Comparison of ENCODE assay signal across 11 cellular contexts in genomic region chr3:141380987-141381386, GRCh38.
DNase-seq lines count a peak whose midpoint lies in the region; ATAC-seq lines count a peak whose summit lies in the region.
"Had no signal": no experiment of that assay in that cellular context is flagged by ENCODE, and none has a peak within 500 bp of the region (broad histone marks: within the 10 kb centered on the region; RNA-seq: fewer than 3 reads in every experiment).

No MANE protein-coding gene starts in this region.

- DNase-seq in inferior parietal cortex (ENCODE audit: extremely low spot score) (peak; percentile 11), activated gamma-delta T cell treated with Interleukin-2 at 50 U/mL for 16 hours (no peak), NCI-H1694 treated with DMSO at 0.1 percent for 48 hours (lab: John Stamatoyannopoulos, UW) (no peak), NCI-H2196 (lab: John Stamatoyannopoulos, UW; ENCODE audit: unreplicated experiment) (no peak)
- DNase-seq in effector CD8-positive, alpha-beta T cell (lab: John Stamatoyannopoulos, UW), result no peak
- DNase-seq: endodermal cell, natural killer cell, testis had no signal

- ATAC-seq in GM18858 (IDR thresholded peaks at IDR 0.05; ENCODE audit: unreplicated experiment) (peak; percentile 31), GM21529 (IDR thresholded peaks at IDR 0.05; ENCODE audit: unreplicated experiment) (peak; percentile 37), HG03280 (IDR thresholded peaks at IDR 0.05; ENCODE audit: unreplicated experiment) (peak; percentile 40)
- ATAC-seq: natural killer cell had no signal
